Comparison of ENCODE assay signal across 32 cellular contexts in genomic region chr3:86416334-86416733, GRCh38.
A peak's percentile ranks its signal among the peaks of the same experiment; 100 is the strongest.
DNase-seq lines count a peak whose midpoint lies in the region; ATAC-seq and TF ChIP-seq lines count a peak whose summit lies in the region.
"Had no signal": no experiment of that assay in that cellular context is flagged by ENCODE, and none has a peak within 500 bp of the region (broad histone marks: within the 10 kb centered on the region; RNA-seq: fewer than 3 reads in every experiment).

No MANE protein-coding gene starts in this region.

- H3K4me2 ChIP-seq in GM23338 = no peak overlapping the region
- H3K4me2 ChIP-seq in mesendoderm (ENCODE audit: low read length) = no peak overlapping the region
- H3K4me2 ChIP-seq: neural progenitor cell, SK-N-SH had no signal

- H3K18ac ChIP-seq in mesendoderm (ENCODE audit: low read length) = no peak overlapping the region

- no peaks in the 10 kb centered on the region for H3K9me2 ChIP-seq in GM23338 (ENCODE audit: insufficient read depth)
- H3K9me2 ChIP-seq: SK-N-SH had no signal

- no peak overlapping the region for H3K4ac ChIP-seq in mesendoderm (ENCODE audit: low read depth, low read length)

- no peak overlapping the region for H2BK15ac ChIP-seq in mesendoderm (replicated peaks; ENCODE audit: low read depth)

- no peak overlapping the region for H3K4me3 Mint-ChIP-seq in GM23338
- H3K4me3 Mint-ChIP-seq: activated CD8-positive, alpha-beta T cell treated with anti-CD3 and anti-CD28 coated beads for 36 hours; activated naive CD4-positive, alpha-beta T cell treated with anti-CD3 and anti-CD28 coated beads, Interleukin-2, amount 10 ng/mL, durations not matched to agents 7 days and 5 days; activated T-helper 17 cell treated with anti-CD3 and anti-CD28 coated beads, Interleukin-2, amount 50 U/mL, for 72 hours; CD8-positive, alpha-beta memory T cell; neural progenitor cell had no signal

- H3K4me1 ChIP-seq in GM23338 (ENCODE audit: insufficient read depth) (peaks cover 3% of the 10 kb centered on the region; the same call in 1 of the 2 replicates), mesendoderm (ENCODE audit: control insufficient read depth, low read depth, low read length) (no peaks in the 10 kb centered on the region)
- H3K4me1 ChIP-seq: adrenal gland, left ventricle myocardium inferior, parathyroid adenoma, spleen, stomach, thyroid gland had no signal

- H2BK120ac ChIP-seq in mesendoderm (ENCODE audit: low read depth, low read length) = no peak overlapping the region

- no peak for TF ChIP-seq CTCF in GM23338 (conservative IDR thresholded peaks at IDR 0.05; ENCODE audit: low read depth in 2 of 2)

- H4K20me1 ChIP-seq in GM23338 (replicated peaks; ENCODE audit: insufficient read depth) = no peaks in the 10 kb centered on the region

- H3K36me3 Mint-ChIP-seq in GM23338 (ENCODE audit: low read depth) = no peaks in the 10 kb centered on the region
- H3K36me3 Mint-ChIP-seq: activated naive CD4-positive, alpha-beta T cell treated with anti-CD3 and anti-CD28 coated beads, Interleukin-2, amount 10 ng/mL, durations not matched to agents 7 days and 5 days; CD8-positive, alpha-beta memory T cell; neural progenitor cell had no signal

- DNase-seq in GM23338 (ENCODE audit: low spot score) (peak; percentile 9), MV-4-11 (lab: John Stamatoyannopoulos, UW) (peak; percentile 13), astrocyte of the hippocampus (ENCODE audit: low read depth, low spot score) (peak; percentile 36), mesendoderm (peak; percentile 88), posterior cingulate gyrus (no peak)
- DNase-seq in stimulated activated naive CD8-positive, alpha-beta T cell treated with anti-CD3 and anti-CD28 coated beads, Interleukin-15, Interleukin-2, amounts not matched to agents 100 U/mL and 50 U/mL, for 24 hours = no peak
- DNase-seq in central memory CD4-positive, alpha-beta T cell = no peak
- DNase-seq: activated CD8-positive, alpha-beta memory T cell treated with anti-CD3 and anti-CD28 coated beads, Interleukin-2, amount 50 U/mL, for 48 hours; activated CD8-positive, alpha-beta T cell treated with anti-CD3 and anti-CD28 coated beads for 36 hours; activated naive CD4-positive, alpha-beta T cell treated with anti-CD3 and anti-CD28 coated beads, Interleukin-2, amount 10 ng/mL, durations not matched to agents 7 days and 5 days; adrenal gland; brain microvascular endothelial cell; CD8-positive, alpha-beta memory T cell; DMS 273 treated with DMSO at 0.1 percent for 48 hours; HCEC 1CT; hippocampal formation; Kasumi-1; left ventricle myocardium inferior; NCI-H1436 treated with DMSO at 0.1 percent for 48 hours; NCI-H2081 treated with DMSO at 0.1 percent for 48 hours; NCI-H345; right cardiac atrium; RPMI8226; SK-N-SH; spleen; stimulated activated CD4-positive, alpha-beta T cell treated with anti-CD3 and anti-CD28 coated beads, Interleukin-2, amount 100 ng/mL, for 24 hours; stomach; T-helper 2 cell; thyroid gland had no signal

- no peaks in the 10 kb centered on the region for H3K36me3 ChIP-seq in GM23338 (ENCODE audit: insufficient read depth)
- no peaks in the 10 kb centered on the region for H3K36me3 ChIP-seq in mesendoderm (ENCODE audit: control insufficient read depth, insufficient read depth, low read length)
- H3K36me3 ChIP-seq: adrenal gland, brain microvascular endothelial cell, left ventricle myocardium inferior, neural progenitor cell, spleen, stomach, thyroid gland had no signal

- intact Hi-C loops in posterior cingulate gyrus (cut with DNase I) = no loop called here

- no peak for ATAC-seq in GM23338
- no peak for ATAC-seq in stimulated activated naive CD8-positive, alpha-beta T cell treated with anti-CD3 and anti-CD28 coated beads, Interleukin-15, Interleukin-2, amounts not matched to agents 100 U/mL and 50 U/mL, for 24 hours
- ATAC-seq: activated CD8-positive, alpha-beta T cell treated with anti-CD3 and anti-CD28 coated beads for 36 hours; activated T-helper 17 cell treated with anti-CD3 and anti-CD28 coated beads, Interleukin-2, amount 50 U/mL, for 72 hours; right cardiac atrium had no signal

- WGBS in mesendoderm (ENCODE audit: extremely low coverage, insufficient coverage, low lambda C conversion rate) = no CpG with 5 or more reads among the region's 3 CpGs

- H3F3A ChIP-seq in GM23338 (replicated peaks; ENCODE audit: low read depth) = no peaks in the 10 kb centered on the region

- no peak overlapping the region for H4K8ac ChIP-seq in mesendoderm (ENCODE audit: low read depth, low read length)

- no peak overlapping the region for H2AK5ac ChIP-seq in mesendoderm (ENCODE audit: low read length)

- H3K79me2 ChIP-seq in GM23338 (replicated peaks; ENCODE audit: insufficient read depth) (no peaks in the 10 kb centered on the region), mesendoderm (ENCODE audit: control insufficient read depth, insufficient read depth, low read length) (no peaks in the 10 kb centered on the region)
- H3K79me2 ChIP-seq: parathyroid adenoma had no signal

- H3K27me3 Mint-ChIP-seq in GM23338 (ENCODE audit: insufficient read depth, low read depth, poor library complexity) = no peaks in the 10 kb centered on the region
- H3K27me3 Mint-ChIP-seq: activated CD8-positive, alpha-beta T cell treated with anti-CD3 and anti-CD28 coated beads for 36 hours; activated naive CD4-positive, alpha-beta T cell treated with anti-CD3 and anti-CD28 coated beads, Interleukin-2, amount 10 ng/mL, durations not matched to agents 7 days and 5 days; activated T-helper 17 cell treated with anti-CD3 and anti-CD28 coated beads, Interleukin-2, amount 50 U/mL, for 72 hours; CD8-positive, alpha-beta memory T cell had no signal

- no peak overlapping the region for H3K56ac ChIP-seq in mesendoderm (ENCODE audit: low read length)

- H3K4me3 ChIP-seq in GM23338 (no peak overlapping the region), mesendoderm (ENCODE audit: low read length) (no peak overlapping the region)
- H3K4me3 ChIP-seq: adrenal gland, left ventricle myocardium inferior, neural progenitor cell, spleen, stomach, thyroid gland had no signal

- H3K4me1 Mint-ChIP-seq in GM23338 = peaks cover 9% of the 10 kb centered on the region; the same call in 2 of the 3 replicates
- H3K4me1 Mint-ChIP-seq: activated naive CD4-positive, alpha-beta T cell treated with anti-CD3 and anti-CD28 coated beads, Interleukin-2, amount 10 ng/mL, durations not matched to agents 7 days and 5 days; activated T-helper 17 cell treated with anti-CD3 and anti-CD28 coated beads, Interleukin-2, amount 50 U/mL, for 72 hours; CD8-positive, alpha-beta memory T cell had no signal

- H3K27me3 ChIP-seq in GM23338 (ENCODE audit: insufficient read depth) (no peaks in the 10 kb centered on the region), mesendoderm (ENCODE audit: insufficient read depth, low read length, poor library complexity) (no peaks in the 10 kb centered on the region)
- H3K27me3 ChIP-seq: adrenal gland, brain microvascular endothelial cell, neural progenitor cell, spleen, stomach, thyroid gland had no signal

- H3K27ac Mint-ChIP-seq in GM23338 = no peak overlapping the region
- H3K27ac Mint-ChIP-seq: activated CD8-positive, alpha-beta T cell treated with anti-CD3 and anti-CD28 coated beads for 36 hours; activated naive CD4-positive, alpha-beta T cell treated with anti-CD3 and anti-CD28 coated beads, Interleukin-2, amount 10 ng/mL, durations not matched to agents 7 days and 5 days; activated T-helper 17 cell treated with anti-CD3 and anti-CD28 coated beads, Interleukin-2, amount 50 U/mL, for 72 hours; CD8-positive, alpha-beta memory T cell; neural progenitor cell had no signal

- H3K79me1 ChIP-seq in mesendoderm (ENCODE audit: low read length) = no peaks in the 10 kb centered on the region

- H3K27ac ChIP-seq in GM23338 (ENCODE audit: low read depth) = no peak overlapping the region
- no peak overlapping the region for H3K27ac ChIP-seq in mesendoderm (ENCODE audit: low read depth, low read length)
- H3K27ac ChIP-seq: adrenal gland, brain microvascular endothelial cell, left ventricle myocardium inferior, neural progenitor cell, parathyroid adenoma, spleen, stomach, thyroid gland had no signal

- no peak overlapping the region for H2AFZ ChIP-seq in GM23338
- H2AFZ ChIP-seq: neural progenitor cell, parathyroid adenoma had no signal

- H3K9ac ChIP-seq in mesendoderm (ENCODE audit: low read length) = no peak overlapping the region
- H3K9ac ChIP-seq: neural progenitor cell, parathyroid adenoma, SK-N-SH had no signal

- no peak overlapping the region for H3K23ac ChIP-seq in mesendoderm (ENCODE audit: low read length)

- no peak overlapping the region for H2BK5ac ChIP-seq in mesendoderm (ENCODE audit: low read length)

- H4K5ac ChIP-seq in mesendoderm (ENCODE audit: low read length) = no peak overlapping the region

- no peaks in the 10 kb centered on the region; the same call in 2 of the 3 replicates for H3K9me3 Mint-ChIP-seq in GM23338
- H3K9me3 Mint-ChIP-seq: neural progenitor cell had no signal

TF ChIP-seq in GM23338, 12 proteins besides CTCF, POLR2A, EP300 and RAD21 (continues in another document):
- TF ChIP-seq ETS1 (IDR thresholded peaks at IDR 0.05) = no peak
- no peak for TF ChIP-seq EZH2phosphoT487 (IDR thresholded peaks at IDR 0.05; ENCODE audit: unreplicated experiment)
- TF ChIP-seq EZH2 (IDR thresholded peaks at IDR 0.05; ENCODE audit: low read depth, unreplicated experiment) = no peak
- TF ChIP-seq JUNB (IDR thresholded peaks at IDR 0.05; ENCODE audit: unreplicated experiment) = no peak
- no peak for TF ChIP-seq POLR2AphosphoS5 (IDR thresholded peaks at IDR 0.05; ENCODE audit: low read depth)
- TF ChIP-seq ZNF331 (CRISPR knock-in tag; IDR thresholded peaks at IDR 0.05; ENCODE audit: low read depth) = no peak
- no peak for TF ChIP-seq ZNF114 (CRISPR knock-in tag; IDR thresholded peaks at IDR 0.05)
- TF ChIP-seq STAT1 (IDR thresholded peaks at IDR 0.05; ENCODE audit: unreplicated experiment) = no peak

Comparison
In these comparisons a context has a peak if more than half of its experiments do, and no peak if none do; other contexts are left out.
1. DNase-seq: peak in GM23338 (single experiment), MV-4-11 (single experiment), astrocyte of the hippocampus (single experiment) and mesendoderm (single experiment); none in stimulated activated naive CD8-positive, alpha-beta T cell treated with anti-CD3 and anti-CD28 coated beads, Interleukin-15, Interleukin-2, amounts not matched to agents 100 U/mL and 50 U/mL, for 24 hours (single experiment), posterior cingulate gyrus (0 of 10) and central memory CD4-positive, alpha-beta T cell (single experiment).